Comparison of ENCODE assay signal across 13 cellular contexts in the genomic region with DNA sequence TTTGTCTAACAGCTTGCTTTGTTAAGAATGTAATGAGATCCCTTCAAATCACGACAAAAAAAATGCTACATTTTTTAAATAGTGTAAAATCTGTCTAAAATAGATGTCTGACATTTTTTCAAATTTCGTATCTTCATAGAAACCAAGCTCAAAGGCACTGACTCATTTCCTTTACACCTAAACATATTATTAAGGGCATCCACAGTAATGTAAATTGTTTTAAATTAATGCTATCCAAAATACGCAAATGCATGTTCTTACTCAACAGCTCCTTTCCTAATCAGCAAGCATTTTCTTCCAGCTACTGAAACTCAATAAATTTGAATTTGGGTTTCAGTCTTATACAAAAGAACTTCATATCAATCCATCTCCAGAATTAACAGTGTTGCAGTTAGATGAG. TPM values are rescaled to one million over a fixed set of nuclear protein-coding genes. Genes with fewer than 3 reads are reported as not detected.
A peak's percentile ranks its signal among the peaks of the same experiment; 100 is the strongest.
DNase-seq lines count a peak whose midpoint lies in the region; ATAC-seq and TF ChIP-seq lines count a peak whose summit lies in the region.
"Had no signal": no experiment of that assay in that cellular context is flagged by ENCODE, and none has a peak within 500 bp of the region (broad histone marks: within the 10 kb centered on the region; RNA-seq: fewer than 3 reads in every experiment).

No MANE protein-coding gene starts in this region.

- H3K4me1 Mint-ChIP-seq in activated CD4-positive, alpha-beta memory T cell treated with anti-CD3 and anti-CD28 coated beads for 36 hours (ENCODE audit: low read depth), result peaks cover 47% of the 10 kb centered on the region

- H3K36me3 ChIP-seq in DOHH2 (ENCODE audit: control insufficient read depth, low read length) (peaks cover 65% of the 10 kb centered on the region), GM23248 (ENCODE audit: low read depth) (peaks cover 8% of the 10 kb centered on the region; the same call in 1 of the 2 replicates), hepatocyte (replicated peaks; ENCODE audit: insufficient read depth, low read depth) (no peaks in the 10 kb centered on the region)

- CTCF ChIA-PET in activated CD4-positive, alpha-beta memory T cell treated with anti-CD3 and anti-CD28 coated beads for 36 hours (lab: Charles Lee), result interaction anchor here (1.3 to 1.4 kb wide), 3 partner anchors 13 to 152 kb away, joined by 3 to 7 read pairs (median 4); no protein-coding TSS in a partner anchor

- H3K27me3 ChIP-seq in DOHH2 (ENCODE audit: control insufficient read depth, low read length), result no peaks in the 10 kb centered on the region
- H3K27me3 ChIP-seq in GM23248 (replicated peaks; ENCODE audit: insufficient read depth), result no peaks in the 10 kb centered on the region
- no peaks in the 10 kb centered on the region for H3K27me3 ChIP-seq in hepatocyte
- H3K27me3 ChIP-seq: spleen had no signal

- no peaks in the 10 kb centered on the region for H3K9me2 ChIP-seq in DOHH2 (replicated peaks; ENCODE audit: control insufficient read depth, low read length)
- H3K9me2 ChIP-seq in GM23248 (ENCODE audit: insufficient read depth), result no peaks in the 10 kb centered on the region
- H3K9me2 ChIP-seq in hepatocyte (replicated peaks; ENCODE audit: insufficient read depth), result peaks cover 3% of the 10 kb centered on the region

- in situ Hi-C loops in GM23248 (cut with MboI), result no loop called here

- peak overlapping the region; percentile 49 for H3K27ac Mint-ChIP-seq in activated CD4-positive, alpha-beta memory T cell treated with anti-CD3 and anti-CD28 coated beads for 36 hours

- no peaks in the 10 kb centered on the region for H3K27me3 Mint-ChIP-seq in activated CD4-positive, alpha-beta memory T cell treated with anti-CD3 and anti-CD28 coated beads for 36 hours

- H3K79me2 ChIP-seq in DOHH2 (ENCODE audit: control insufficient read depth, low read length), result peaks cover 94% of the 10 kb centered on the region
- H3K79me2 ChIP-seq in GM23248 (ENCODE audit: insufficient read depth), result peaks cover 81% of the 10 kb centered on the region
- H3K79me2 ChIP-seq in hepatocyte, result peaks cover 83% of the 10 kb centered on the region

- H3K4me2 ChIP-seq in DOHH2 (ENCODE audit: low read length), result peak overlapping the region; percentile 23
- H3K4me2 ChIP-seq in GM23248 (ENCODE audit: unreplicated experiment), result peak overlapping the region; percentile 0
- peak overlapping the region; percentile 9 for H3K4me2 ChIP-seq in hepatocyte

- no peaks in the 10 kb centered on the region for H3F3A ChIP-seq in DOHH2 (ENCODE audit: control insufficient read depth, insufficient read depth)
- H3F3A ChIP-seq in GM23248 (ENCODE audit: insufficient read depth), result peaks cover 27% of the 10 kb centered on the region

- no peak for TF ChIP-seq CTCF in DOHH2 (IDR thresholded peaks at IDR 0.05; ENCODE audit: low read depth, low read length, poor library complexity, severe bottlenecking)
- no peak for TF ChIP-seq CTCF in hepatocyte (IDR thresholded peaks at IDR 0.05; ENCODE audit: poor library complexity)

- peak overlapping the region; percentile 30 for H3K4me3 Mint-ChIP-seq in activated CD4-positive, alpha-beta memory T cell treated with anti-CD3 and anti-CD28 coated beads for 36 hours
- H3K4me3 Mint-ChIP-seq: CD14-positive monocyte had no signal

- H3K9me3 Mint-ChIP-seq in activated CD4-positive, alpha-beta memory T cell treated with anti-CD3 and anti-CD28 coated beads for 36 hours, result no peaks in the 10 kb centered on the region
- H3K9me3 Mint-ChIP-seq: activated naive CD4-positive, alpha-beta T cell treated with anti-CD3 and anti-CD28 coated beads, Interleukin-2, amount 50 U/mL, for 72 hours; CD14-positive monocyte had no signal

- H4K20me1 ChIP-seq in DOHH2 (ENCODE audit: control insufficient read depth, insufficient read depth, low read depth, low read length), result peaks cover 14% of the 10 kb centered on the region
- H4K20me1 ChIP-seq in GM23248 (ENCODE audit: insufficient read depth), result no peaks in the 10 kb centered on the region
- peaks cover 31% of the 10 kb centered on the region for H4K20me1 ChIP-seq in hepatocyte (ENCODE audit: insufficient read depth, poor library complexity, severe bottlenecking)

- H2AFZ ChIP-seq in GM23248, result no peak overlapping the region
- H2AFZ ChIP-seq in hepatocyte, result no peak overlapping the region

- H3K27ac ChIP-seq in DOHH2 (ENCODE audit: low read depth, low read length), result no peak overlapping the region
- H3K27ac ChIP-seq in GM23248, result no peak overlapping the region
- H3K27ac ChIP-seq in hepatocyte, result no peak overlapping the region
- H3K27ac ChIP-seq: spleen had no signal

- H3K9me3 ChIP-seq in DOHH2 (ENCODE audit: control insufficient read depth, insufficient read depth, low read length), result no peaks in the 10 kb centered on the region
- no peaks in the 10 kb centered on the region for H3K9me3 ChIP-seq in GM23248 (ENCODE audit: low read depth)
- H3K9me3 ChIP-seq in hepatocyte (ENCODE audit: low read depth), result no peaks in the 10 kb centered on the region
- H3K9me3 ChIP-seq: spleen had no signal

- H3K9ac ChIP-seq in GM23248, result no peak overlapping the region

- intact Hi-C loops in activated CD4-positive, alpha-beta memory T cell treated with anti-CD3 and anti-CD28 coated beads for 36 hours (cut with micrococcal nuclease), result loop anchor here (10.0 kb wide), 1 partner anchor 748 kb away; no protein-coding TSS in a partner anchor

- H3K4me3 ChIP-seq in DOHH2 (ENCODE audit: low read length), result peak overlapping the region; percentile 39
- H3K4me3 ChIP-seq in GM23248, result no peak overlapping the region
- H3K4me3 ChIP-seq in hepatocyte, result no peak overlapping the region
- H3K4me3 ChIP-seq: spleen had no signal

- H3K36me3 Mint-ChIP-seq in activated CD4-positive, alpha-beta memory T cell treated with anti-CD3 and anti-CD28 coated beads for 36 hours, result peaks cover 12% of the 10 kb centered on the region

- POLR2A ChIA-PET in activated CD4-positive, alpha-beta memory T cell treated with anti-CD3 and anti-CD28 coated beads for 36 hours (lab: Charles Lee), result interaction anchor here (1.0 kb wide), 1 partner anchor 42 kb away, joined by 6 read pairs; no protein-coding TSS in a partner anchor

- H3K4me1 ChIP-seq in DOHH2 (ENCODE audit: control insufficient read depth, low read length), result peaks cover 63% of the 10 kb centered on the region
- H3K4me1 ChIP-seq in GM23248 (ENCODE audit: insufficient read depth), result peaks cover 35% of the 10 kb centered on the region
- no peaks in the 10 kb centered on the region for H3K4me1 ChIP-seq in hepatocyte (ENCODE audit: insufficient read depth)

- WGBS in GM23248 (ENCODE audit: low coverage in 1 of 2, low lambda C conversion rate in 2 of 2, missing lambda C conversion rate in 2 of 2), 2 experiments, result 65 to 73% methylated on average over 3 of the region's 3 CpGs
- WGBS in hepatocyte (ENCODE audit: low lambda C conversion rate, missing lambda C conversion rate), result 82% methylated on average over 3 of the region's 3 CpGs

- DNase-seq in GM23248 (peak; percentile 9), hepatocyte (ENCODE audit: low spot score) (no peak), DMS79 (lab: John Stamatoyannopoulos, UW) (no peak)
- no peak for DNase-seq in activated CD4-positive, alpha-beta memory T cell treated with anti-CD3 and anti-CD28 coated beads for 36 hours
- DNase-seq: activated CD4-positive, CD25-positive, alpha-beta regulatory T cell treated with anti-CD3 and anti-CD28 coated beads, Interleukin-2, amount 50 U/mL, for 72 hours; erythroblast; PC-3; spleen had no signal

- ATAC-seq in HG03378 (IDR thresholded peaks at IDR 0.05; ENCODE audit: unreplicated experiment) (no peak), HG03354 (IDR thresholded peaks at IDR 0.05; ENCODE audit: poor library complexity, severe bottlenecking, unreplicated experiment) (no peak)
- ATAC-seq: activated naive CD4-positive, alpha-beta T cell treated with anti-CD3 and anti-CD28 coated beads, Interleukin-2, amount 50 U/mL, for 72 hours; PC-3 had no signal

RNA-seq across cellular contexts. Expression of a gene that starts 4.4 kb away (rescaled TPM):
- total RNA-seq in GM23248 (2014; rRNA removed; shearing (Covaris generic)), result 4.6 and 7.9 TPM in 2 replicates
- polyA plus RNA-seq in GM23248 (2016; fragmentation: Nextera tagmentation; extraction: Ambion mirVana), result 17.4 and 17.6 TPM in 2 replicates
- 10 to 100 TPM; 18.1 to 18.2 TPM for total RNA-seq in activated CD4-positive, alpha-beta memory T cell treated with anti-CD3 and anti-CD28 coated beads for 36 hours
- total RNA-seq in hepatocyte, result 25.1 and 31.9 TPM in 2 replicates
- 24.9 and 27.5 TPM in 2 replicates for polyA plus RNA-seq in hepatocyte

RNA-seq across cellular contexts. Expression of a gene that starts 57.5 kb away (rescaled TPM):
- 33.7 and 65.3 TPM in 2 replicates for total RNA-seq in GM23248 (2014; rRNA removed; shearing (Covaris generic))
- polyA plus RNA-seq in GM23248 (2016; fragmentation: Nextera tagmentation; extraction: Ambion mirVana) (26.9 and 32.0 TPM in 2 replicates), hepatocyte (38.9 and 51.3 TPM in 2 replicates)
- 10 to 100 TPM; 20.2 to 23.1 TPM for total RNA-seq in activated CD4-positive, alpha-beta memory T cell treated with anti-CD3 and anti-CD28 coated beads for 36 hours
- 37.4 and 41.0 TPM in 2 replicates for total RNA-seq in hepatocyte
